In the genomic region with DNA sequence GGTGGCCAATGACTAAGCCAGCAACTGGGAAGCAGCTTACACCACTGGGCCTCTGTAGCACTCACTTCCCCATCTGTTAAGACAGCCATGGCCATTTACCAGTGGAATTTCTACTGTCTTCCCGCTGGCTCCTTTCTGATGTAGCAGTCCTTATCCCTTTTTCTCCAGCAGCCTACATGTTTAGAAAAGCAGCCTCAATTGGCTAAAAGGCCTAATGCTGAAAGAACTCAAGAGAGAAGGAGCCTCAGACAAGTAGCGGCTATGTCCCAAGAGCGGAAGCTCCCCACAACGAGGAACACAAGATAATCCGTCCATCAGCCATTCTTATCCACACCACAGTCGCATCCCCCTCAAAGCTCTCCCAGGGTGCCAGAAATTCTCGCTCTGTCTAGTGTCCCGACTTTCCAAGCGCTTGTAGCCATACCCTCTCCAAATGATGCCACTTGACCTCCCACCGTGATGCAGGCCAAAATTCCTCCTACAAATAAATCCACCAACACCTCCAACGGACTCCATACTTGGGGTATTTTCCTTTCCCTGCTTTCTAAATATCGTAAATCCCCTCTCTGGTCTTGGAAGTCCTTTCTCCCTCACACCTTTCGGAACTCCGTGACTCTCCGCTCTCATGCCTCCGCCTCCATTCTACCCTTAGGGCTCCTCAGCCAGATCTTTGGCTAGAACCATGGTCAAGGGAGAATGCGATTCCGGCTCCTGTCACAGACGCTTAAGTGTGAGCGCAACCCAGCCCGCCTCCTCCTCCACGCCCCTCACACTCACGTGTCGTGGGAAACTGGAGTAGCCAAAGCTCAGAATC, we compare ENCODE assay signal across 8 cellular contexts. TPM values are rescaled to one million over a fixed set of nuclear protein-coding genes. Genes with fewer than 3 reads are reported as not detected.
DNase-seq lines count a peak whose midpoint lies in the region; ATAC-seq and TF ChIP-seq lines count a peak whose summit lies in the region.

No MANE protein-coding gene starts in this region.

- peak overlapping the region; percentile 91 for H3K27ac Mint-ChIP-seq in central memory CD8-positive, alpha-beta T cell (ENCODE audit: low read depth)

- peak overlapping the region; percentile 95 for H3K4me3 Mint-ChIP-seq in central memory CD8-positive, alpha-beta T cell

- H3K9ac ChIP-seq in stomach smooth muscle (ENCODE audit: low read length in 2 of 2), result peak overlapping the region; percentile 97 to 98

- H3K9me3 ChIP-seq in Panc1 (ENCODE audit: control insufficient read depth, insufficient read depth, low read depth, low read length) (no peaks in the 10 kb centered on the region), stomach smooth muscle (ENCODE audit: control insufficient read depth in 2 of 2, low read length in 2 of 2) (no peaks in the 10 kb centered on the region)

- TSS peak; percentile 74 for BruUV-seq in Panc1 (replicated peaks; lab: Mats Ljungman, UMichigan)

- DNase-seq in COLO668 (lab: John Stamatoyannopoulos, UW; ENCODE audit: unreplicated experiment) (peak; percentile 9), Panc1 (ENCODE audit: low read depth, low spot score) (no peak), NCI-H1417 treated with DMSO at 0.1 percent for 48 hours (lab: John Stamatoyannopoulos, UW) (no peak)
- no peak for DNase-seq in central memory CD8-positive, alpha-beta T cell (ENCODE audit: low spot score in 2 of 2)

- H3K4me1 Mint-ChIP-seq in central memory CD8-positive, alpha-beta T cell, result peaks cover 72% of the 10 kb centered on the region

- H3K27me3 Mint-ChIP-seq in central memory CD8-positive, alpha-beta T cell, result no peaks in the 10 kb centered on the region

- CTCF ChIA-PET in Panc1 (lab: Charles Lee), result interaction anchor here (1.4 kb wide), 1 partner anchor 90 kb away, joined by 5 read pairs; no protein-coding TSS in a partner anchor

- intact Hi-C loops in Panc1 (cut with micrococcal nuclease; ENCODE audit: unreplicated experiment), result no loop called here

- peaks cover 27% of the 10 kb centered on the region for H3K36me3 Mint-ChIP-seq in central memory CD8-positive, alpha-beta T cell (ENCODE audit: insufficient read depth)

- H3K27me3 ChIP-seq in Panc1 (ENCODE audit: control insufficient read depth, insufficient read depth, low read length) (no peaks in the 10 kb centered on the region), layer of hippocampus (ENCODE audit: control insufficient read depth, insufficient read depth, low read length) (no peaks in the 10 kb centered on the region), stomach smooth muscle (ENCODE audit: control insufficient read depth in 1 of 2, insufficient read depth in 2 of 2, low read length in 2 of 2) (no peaks in the 10 kb centered on the region)

- POLR2A ChIA-PET in Panc1 (lab: Charles Lee), result interaction anchor here (1.2 kb wide), 1 partner anchor 35 kb away, joined by 3 read pairs; no protein-coding TSS in a partner anchor

- H3K36me3 ChIP-seq in Panc1 (ENCODE audit: control insufficient read depth, insufficient read depth, low read length) (peaks cover 13% of the 10 kb centered on the region), stomach smooth muscle (ENCODE audit: control insufficient read depth in 2 of 2, insufficient read depth in 2 of 2, low read length in 2 of 2) (peaks cover 14 to 15% of the 10 kb centered on the region in 2 donors)

- peak; percentile 23 for ATAC-seq in GM19043 (IDR thresholded peaks at IDR 0.05; ENCODE audit: low read depth, unreplicated experiment)
- peak; percentile 26 for ATAC-seq in HG03196 (IDR thresholded peaks at IDR 0.05; ENCODE audit: unreplicated experiment)
- ATAC-seq in Panc1, result peak; percentile 75
- ATAC-seq in central memory CD8-positive, alpha-beta T cell (replicated peaks; ENCODE audit: extremely low read depth, poor library complexity, severe bottlenecking), result peak; percentile 31

- TF ChIP-seq CTCF in Panc1 (IDR thresholded peaks at IDR 0.05), result no peak

- in situ Hi-C loops in Panc1 (cut with HindIII; ENCODE audit: low pct_unique_long_range_greater_than_20kb, low sequenced_read_pairs), result no loop called here

- H3K4me3 ChIP-seq in Panc1 (ENCODE audit: low read depth in 2 of 2, low read length in 2 of 2), result peak overlapping the region; percentile 99 to 100
- peak overlapping the region; percentile 90 to 97 for H3K4me3 ChIP-seq in stomach smooth muscle (ENCODE audit: low read length in 2 of 2)

- H3K27ac ChIP-seq in Panc1 (ENCODE audit: low read length) (peak overlapping the region; percentile 96), layer of hippocampus (ENCODE audit: low read depth, low read length) (peak overlapping the region; percentile 100), stomach smooth muscle (ENCODE audit: low read length) (peak overlapping the region; percentile 99)

- H3K9me3 Mint-ChIP-seq in central memory CD8-positive, alpha-beta T cell, result peaks cover 5% of the 10 kb centered on the region

- peaks cover 9% of the 10 kb centered on the region for H3K4me1 ChIP-seq in Panc1 (ENCODE audit: control insufficient read depth, insufficient read depth, low read length)
- H3K4me1 ChIP-seq in stomach smooth muscle (ENCODE audit: control insufficient read depth, insufficient read depth, low read length), result peaks cover 11% of the 10 kb centered on the region

RNA-seq across cellular contexts. Expression of gene M6PR, which starts 0.5 kb away (rescaled TPM):
- 161 TPM for total RNA-seq in Panc1 (2021; ENCODE audit: unreplicated experiment)
- 214 TPM for polyA plus RNA-seq in Panc1 (2012; ENCODE audit: insufficient read length)

RNA-seq across cellular contexts. Expression of gene PHC1, which starts 34.6 kb away (rescaled TPM):
- total RNA-seq in Panc1 (2021; ENCODE audit: unreplicated experiment), result 15.6 TPM
- polyA plus RNA-seq in Panc1 (2012; ENCODE audit: insufficient read length), result 24.8 TPM

RNA-seq across cellular contexts. Expression of gene KLRG1, which starts 40.4 kb away (rescaled TPM):
- 0.69 TPM for total RNA-seq in Panc1 (2021; ENCODE audit: unreplicated experiment)
- 0.71 TPM for polyA plus RNA-seq in Panc1 (2012; ENCODE audit: insufficient read length)

Comparison
In these comparisons a context has a peak if more than half of its experiments do, and no peak if none do; other contexts are left out.
1. ATAC-seq: peak in every context shown above with its lines; median percentile 75 in Panc1; 31 in central memory CD8-positive, alpha-beta T cell; 26 in HG03196; 23 in GM19043.